Comparison of ENCODE assay signal across 8 cellular contexts in genomic region chr1:226990133-226990716, GRCh38. TPM values are rescaled to one million over a fixed set of nuclear protein-coding genes. Genes with fewer than 3 reads are reported as not detected.
DNase-seq lines count a peak whose midpoint lies in the region; ATAC-seq and TF ChIP-seq lines count a peak whose summit lies in the region.

No MANE protein-coding gene starts in this region.

- intact Hi-C loops in natural killer cell (cut with micrococcal nuclease) = no loop called here

- no peak for TF ChIP-seq CTCF in natural killer cell (IDR thresholded peaks at IDR 0.05)

- H3K27me3 Mint-ChIP-seq in activated naive CD8-positive, alpha-beta T cell treated with anti-CD3 and anti-CD28 coated beads, Interleukin-2, amount 50 U/mL, for 24 hours = no peaks in the 10 kb centered on the region
- peaks cover 0 to 6% of the 10 kb centered on the region in 2 donors for H3K27me3 Mint-ChIP-seq in natural killer cell (ENCODE audit: low read depth in 2 of 2)

- H3K27ac Mint-ChIP-seq in activated naive CD8-positive, alpha-beta T cell treated with anti-CD3 and anti-CD28 coated beads, Interleukin-2, amount 50 U/mL, for 24 hours = peak overlapping the region; percentile 27
- peak overlapping the region; percentile 72 to 81 for H3K27ac Mint-ChIP-seq in natural killer cell

- H3K9me3 Mint-ChIP-seq in activated naive CD8-positive, alpha-beta T cell treated with anti-CD3 and anti-CD28 coated beads, Interleukin-2, amount 50 U/mL, for 24 hours = no peaks in the 10 kb centered on the region
- H3K9me3 Mint-ChIP-seq in natural killer cell = no peaks in the 10 kb centered on the region

- no peaks in the 10 kb centered on the region for H3K36me3 Mint-ChIP-seq in activated naive CD8-positive, alpha-beta T cell treated with anti-CD3 and anti-CD28 coated beads, Interleukin-2, amount 50 U/mL, for 24 hours (ENCODE audit: low read depth)
- no peaks in the 10 kb centered on the region for H3K36me3 Mint-ChIP-seq in natural killer cell

- peak; percentile 62 for ATAC-seq in GM19455 (IDR thresholded peaks at IDR 0.05; ENCODE audit: unreplicated experiment)
- peak; percentile 87 for ATAC-seq in activated naive CD8-positive, alpha-beta T cell treated with anti-CD3 and anti-CD28 coated beads, Interleukin-2, amount 50 U/mL, for 24 hours
- peak; percentile 77 to 85 (median 80) for ATAC-seq in natural killer cell

- DNase-seq in NCI-H2227 treated with DMSO at 0.1 percent for 48 hours (lab: John Stamatoyannopoulos, UW) (peak; percentile 68), natural killer cell (no peak), ureter (ENCODE audit: low spot score) (peak; percentile 49), medulla oblongata (ENCODE audit: extremely low spot score) (no peak), 8988T (no peak), NCI-H82 (lab: John Stamatoyannopoulos, UW) (no peak)
- DNase-seq in activated naive CD8-positive, alpha-beta T cell treated with anti-CD3 and anti-CD28 coated beads, Interleukin-2, amount 50 U/mL, for 24 hours = peak; percentile 51

- peaks cover 20% of the 10 kb centered on the region for H3K4me1 Mint-ChIP-seq in activated naive CD8-positive, alpha-beta T cell treated with anti-CD3 and anti-CD28 coated beads, Interleukin-2, amount 50 U/mL, for 24 hours
- H3K4me1 Mint-ChIP-seq in natural killer cell = peaks cover 14 to 16% of the 10 kb centered on the region in 2 donors

- no peak overlapping the region for H3K4me3 Mint-ChIP-seq in activated naive CD8-positive, alpha-beta T cell treated with anti-CD3 and anti-CD28 coated beads, Interleukin-2, amount 50 U/mL, for 24 hours
- H3K4me3 Mint-ChIP-seq in natural killer cell = no peak overlapping the region

RNA-seq across cellular contexts. Expression of gene COQ8A, which starts 50.1 kb away (rescaled TPM):
- total RNA-seq in natural killer cell (10 to 100 TPM; 42.9 to 59.7 (median 56.2) TPM), ureter (32.7 TPM)

Comparison
In these comparisons a context has a peak if more than half of its experiments do, and no peak if none do; other contexts are left out.
1. DNase-seq: peak in NCI-H2227 treated with DMSO at 0.1 percent for 48 hours (single experiment), activated naive CD8-positive, alpha-beta T cell treated with anti-CD3 and anti-CD28 coated beads, Interleukin-2, amount 50 U/mL, for 24 hours (single experiment) and ureter (single experiment); none in natural killer cell (single experiment), medulla oblongata (single experiment), 8988T (single experiment) and NCI-H82 (single experiment).
2. Peak in every context shown above with its lines, with median percentiles within 50 percentile points of each other: ATAC-seq.